ENCODE assay signal across 9 cellular contexts in genomic region chr12:21989819-21990412, GRCh38. TPM values are rescaled to one million over a fixed set of nuclear protein-coding genes. Genes with fewer than 3 reads are reported as not detected.
DNase-seq lines count a peak whose midpoint lies in the region; ATAC-seq and TF ChIP-seq lines count a peak whose summit lies in the region.
"Had no signal": no experiment of that assay in that cellular context is flagged by ENCODE, and none has a peak within 500 bp of the region (broad histone marks: within the 10 kb centered on the region; RNA-seq: fewer than 3 reads in every experiment).

No MANE protein-coding gene starts in this region.

- TF ChIP-seq CTCF in Loucy (conservative IDR thresholded peaks at IDR 0.05; ENCODE audit: low read length): peak; percentile 72
- peak; percentile 68 for TF ChIP-seq CTCF in osteocyte (IDR thresholded peaks at IDR 0.05)
- no peak for TF ChIP-seq CTCF in lower leg skin (IDR thresholded peaks at IDR 0.05)

- H3K4me3 ChIP-seq in Loucy (ENCODE audit: low read length, poor library complexity, severe bottlenecking) (no peak overlapping the region), lower leg skin (ENCODE audit: low read depth, poor library complexity, severe bottlenecking) (no peak overlapping the region)

- DNase-seq in DMS53 treated with DMSO at 0.1 percent for 48 hours (lab: John Stamatoyannopoulos, UW; ENCODE audit: unreplicated experiment) (peak; percentile 53), dermis microvascular lymphatic vessel endothelial cell (ENCODE audit: low read depth in 2 of 2) (peak; percentile 10 to 41), osteocyte (ENCODE audit: extremely low spot score, unreplicated experiment) (no peak), DMS153 (lab: John Stamatoyannopoulos, UW) (no peak), lower leg skin (ENCODE audit: low spot score in 2 of 2) (no peak)
- DNase-seq: stimulated activated CD4-positive, alpha-beta T cell treated with anti-CD3 and anti-CD28 coated beads, Interleukin-4, amount 100 ng/mL, for 1 hour had no signal

- H3K27me3 Mint-ChIP-seq in osteocyte (ENCODE audit: unreplicated experiment): peaks cover 5% of the 10 kb centered on the region

- no peaks in the 10 kb centered on the region for H3K4me1 ChIP-seq in Loucy (ENCODE audit: insufficient read depth, low read length, poor library complexity, severe bottlenecking)

- H3K27ac Mint-ChIP-seq in osteocyte (ENCODE audit: unreplicated experiment): no peak overlapping the region

- peaks cover 10% of the 10 kb centered on the region for H3K27me3 ChIP-seq in Loucy (ENCODE audit: insufficient read depth, low read length, poor library complexity, severe bottlenecking)

- intact Hi-C loops in lower leg skin (cut with DNase I; ENCODE audit: low total_unique reads): loop anchor here (10.0 kb wide), 1 partner anchor 295 kb away; no protein-coding TSS in a partner anchor

- H4K20me1 ChIP-seq in Loucy (ENCODE audit: insufficient read depth, low read length, poor library complexity, severe bottlenecking): no peaks in the 10 kb centered on the region

- H3K36me3 ChIP-seq in Loucy (ENCODE audit: insufficient read depth, low read length): no peaks in the 10 kb centered on the region

- no peaks in the 10 kb centered on the region for H3K9me3 ChIP-seq in Loucy (ENCODE audit: insufficient read depth, low read depth, low read length)

- H3K4me1 Mint-ChIP-seq in osteocyte (ENCODE audit: unreplicated experiment): peaks cover 4% of the 10 kb centered on the region

- 41 to 48% methylated on average over 5 of the region's 5 CpGs for WGBS in lower leg skin, 2 donors

- H3K4me3 Mint-ChIP-seq in osteocyte (ENCODE audit: unreplicated experiment): no peak overlapping the region

- H3K9me2 ChIP-seq in Loucy (replicated peaks; ENCODE audit: low read depth, low read length): no peaks in the 10 kb centered on the region

- H3K9ac ChIP-seq in Loucy (ENCODE audit: low read depth, low read length, poor library complexity, severe bottlenecking): no peak overlapping the region

- H3K36me3 Mint-ChIP-seq in osteocyte (ENCODE audit: unreplicated experiment): no peaks in the 10 kb centered on the region

- H3K79me2 ChIP-seq in Loucy (ENCODE audit: insufficient read depth, low read length): no peaks in the 10 kb centered on the region

- no peak overlapping the region for H2AFZ ChIP-seq in Loucy (ENCODE audit: low read length)

- ATAC-seq in HG03196 (IDR thresholded peaks at IDR 0.05; ENCODE audit: unreplicated experiment) (no peak), GM18505 (IDR thresholded peaks at IDR 0.05; ENCODE audit: unreplicated experiment) (no peak)

- no peaks in the 10 kb centered on the region for H3F3A ChIP-seq in Loucy (ENCODE audit: low read depth)

- H3K9me3 Mint-ChIP-seq in osteocyte (ENCODE audit: unreplicated experiment): no peaks in the 10 kb centered on the region

- TF ChIP-seq POLR2A in GM18505 (IDR thresholded peaks at IDR 0.05; ENCODE audit: borderline replicate concordance, extremely low read depth, insufficient read depth, insufficient read length): no peak
- TF ChIP-seq POLR2A in lower leg skin (IDR thresholded peaks at IDR 0.05): no peak

- no peak overlapping the region for H3K4me2 ChIP-seq in Loucy (ENCODE audit: low read depth, low read length, poor library complexity, severe bottlenecking)

RNA-seq across cellular contexts. Expression of gene ABCC9, which starts 48.7 kb away (rescaled TPM):
- total RNA-seq in dermis microvascular lymphatic vessel endothelial cell: under 0.01 TPM in 1 of 2 replicates, not detected in the other
- total RNA-seq in osteocyte: 0.46 and 0.89 TPM in 2 replicates
- total RNA-seq in lower leg skin: 10 to 100 TPM in 1 of 4 donors, 1 to 10 TPM in 3; 2.5 to 15.9 (median 7.2) TPM

RNA-seq across cellular contexts. Expression of gene CMAS, which starts 56.1 kb away (rescaled TPM):
- 16.4 and 20.5 TPM in 2 replicates for total RNA-seq in dermis microvascular lymphatic vessel endothelial cell
- 21.8 and 22.5 TPM in 2 replicates for total RNA-seq in osteocyte
- 10 to 100 TPM; 22.0 to 32.9 (median 28.9) TPM for total RNA-seq in lower leg skin

Comparison
In these comparisons a context has a peak if more than half of its experiments do, and no peak if none do; other contexts are left out.
1. DNase-seq: peak in DMS53 treated with DMSO at 0.1 percent for 48 hours (single experiment) and dermis microvascular lymphatic vessel endothelial cell (2 of 2); none in osteocyte (single experiment), DMS153 (single experiment) and lower leg skin (0 of 2).
2. CTCF ChIP-seq: peak in Loucy (single experiment) and osteocyte (single experiment); none in lower leg skin (0 of 3).